1 cellular context compared by ENCODE assay signal in genomic region chr10:21533577-21534475, GRCh38.
TF ChIP-seq lines count a peak whose summit lies in the region.

Gene MLLT10, plus strand, starts transcription at chr10:21534232. Its CDS starts 413 bp downstream, at chr10:21534645.

TF ChIP-seq in K562, 482 proteins besides CTCF, POLR2A, EP300 and RAD21 (continued from another document and continues in another):
- TF ChIP-seq, protein P1, sequence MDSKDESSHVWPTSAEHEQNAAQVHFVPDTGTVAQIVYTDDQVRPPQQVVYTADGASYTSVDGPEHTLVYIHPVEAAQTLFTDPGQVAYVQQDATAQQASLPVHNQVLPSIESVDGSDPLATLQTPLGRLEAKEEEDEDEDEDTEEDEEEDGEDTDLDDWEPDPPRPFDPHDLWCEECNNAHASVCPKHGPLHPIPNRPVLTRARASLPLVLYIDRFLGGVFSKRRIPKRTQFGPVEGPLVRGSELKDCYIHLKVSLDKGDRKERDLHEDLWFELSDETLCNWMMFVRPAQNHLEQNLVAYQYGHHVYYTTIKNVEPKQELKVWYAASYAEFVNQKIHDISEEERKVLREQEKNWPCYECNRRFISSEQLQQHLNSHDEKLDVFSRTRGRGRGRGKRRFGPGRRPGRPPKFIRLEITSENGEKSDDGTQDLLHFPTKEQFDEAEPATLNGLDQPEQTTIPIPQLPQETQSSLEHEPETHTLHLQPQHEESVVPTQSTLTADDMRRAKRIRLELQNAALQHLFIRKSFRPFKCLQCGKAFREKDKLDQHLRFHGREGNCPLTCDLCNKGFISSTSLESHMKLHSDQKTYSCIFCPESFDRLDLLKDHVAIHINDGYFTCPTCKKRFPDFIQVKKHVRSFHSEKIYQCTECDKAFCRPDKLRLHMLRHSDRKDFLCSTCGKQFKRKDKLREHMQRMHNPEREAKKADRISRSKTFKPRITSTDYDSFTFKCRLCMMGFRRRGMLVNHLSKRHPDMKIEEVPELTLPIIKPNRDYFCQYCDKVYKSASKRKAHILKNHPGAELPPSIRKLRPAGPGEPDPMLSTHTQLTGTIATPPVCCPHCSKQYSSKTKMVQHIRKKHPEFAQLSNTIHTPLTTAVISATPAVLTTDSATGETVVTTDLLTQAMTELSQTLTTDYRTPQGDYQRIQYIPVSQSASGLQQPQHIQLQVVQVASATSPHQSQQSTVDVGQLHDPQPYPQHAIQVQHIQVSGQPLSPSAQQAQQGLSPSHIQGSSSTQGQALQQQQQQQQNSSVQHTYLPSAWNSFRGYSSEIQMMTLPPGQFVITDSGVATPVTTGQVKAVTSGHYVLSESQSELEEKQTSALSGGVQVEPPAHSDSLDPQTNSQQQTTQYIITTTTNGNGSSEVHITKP (IDR thresholded peaks at IDR 0.05; ENCODE audit: partially characterized antibody): peak; percentile 91
- TF ChIP-seq MLLT1 (IDR thresholded peaks at IDR 0.05) (peak; percentile 68 to 79), EGR1 (conservative IDR thresholded peaks at IDR 0.05) (peak; percentile 92), XRCC5 (IDR thresholded peaks at IDR 0.05; ENCODE audit: low read depth, low read length) (peak; percentile 62; the same call in 1 of the 2 replicates), KLF1 (tag; IDR thresholded peaks at IDR 0.05) (0 out of 2 replicates have a peak, but pooled peaks have one; percentile 44), BRCA1 (IDR thresholded peaks at IDR 0.05) (no peak), BRCA1 (CRISPR knock-in tag; IDR thresholded peaks at IDR 0.05) (no peak), CREB1 (IDR thresholded peaks at IDR 0.05) (peak; percentile 43; the same call in 1 of the 2 replicates), CREB1 (CRISPR knock-in tag; IDR thresholded peaks at IDR 0.05) (no peak), MYNN (IDR thresholded peaks at IDR 0.05) (no peak), MYNN (CRISPR knock-in tag; IDR thresholded peaks at IDR 0.05) (no peak), BDP1 (IDR thresholded peaks at IDR 0.05; ENCODE audit: insufficient read depth, insufficient read length) (no peak), FOSL1 (tag; conservative IDR thresholded peaks at IDR 0.05) (peak; percentile 29), KDM5B (IDR thresholded peaks at IDR 0.05; ENCODE audit: insufficient replicate concordance, low read depth, low read length) (peak; percentile 23), SPI1 (IDR thresholded peaks at IDR 0.05; ENCODE audit: borderline replicate concordance, low read depth, low read length) (peak; percentile 22; the same call in 1 of the 2 replicates), NR2C1 (IDR thresholded peaks at IDR 0.05) (no peak), NR2C1 (tag; IDR thresholded peaks at IDR 0.05) (peak; percentile 40; the same call in 1 of the 2 replicates), ZNF740 (CRISPR knock-in tag; IDR thresholded peaks at IDR 0.05) (peak; percentile 88), ZNF740 (tag; IDR thresholded peaks at IDR 0.05) (peak in 1 of 2 experiments; percentile 96; a peak in 2 of 4 replicates), BACH1 (tag; IDR thresholded peaks at IDR 0.05) (peak; percentile 16; the same call in 1 of the 2 replicates), SMARCA5 (IDR thresholded peaks at IDR 0.05) (0 out of 2 replicates have a peak, but pooled peaks have one; percentile 14), ZNF217 (CRISPR knock-in tag; IDR thresholded peaks at IDR 0.05) (no peak), CHCHD3 (CRISPR knock-in tag; IDR thresholded peaks at IDR 0.05) (0 out of 2 replicates have a peak, but pooled peaks have one; percentile 11), SMARCC2 (IDR thresholded peaks at IDR 0.05; ENCODE audit: low read depth) (no peak), ZBTB26 (CRISPR knock-in tag; IDR thresholded peaks at IDR 0.05) (no peak), LEF1 (IDR thresholded peaks at IDR 0.05) (0 out of 2 replicates have a peak, but pooled peaks have one; percentile 27), TARDBP (IDR thresholded peaks at IDR 0.05) (peak; percentile 37; the same call in 1 of the 2 replicates), WHSC1 (IDR thresholded peaks at IDR 0.05; ENCODE audit: low read length) (no peak), GATAD2B (IDR thresholded peaks at IDR 0.05; ENCODE audit: borderline replicate concordance) (peak; percentile 92), FOXK2 (conservative IDR thresholded peaks at IDR 0.05 in 1 of 2, IDR thresholded peaks at IDR 0.05 in 1 of 2; ENCODE audit: low read depth in 2 of 2) (no peak), ZKSCAN8 (CRISPR knock-in tag; IDR thresholded peaks at IDR 0.05) (no peak; the same call in 1 of the 2 replicates), MAZ (CRISPR knock-in tag; conservative IDR thresholded peaks at IDR 0.05 in 1 of 2, IDR thresholded peaks at IDR 0.05 in 1 of 2) (peak; percentile 78 to 97), E2F5 (CRISPR knock-in tag; IDR thresholded peaks at IDR 0.05) (0 out of 2 replicates have a peak, but pooled peaks have one; percentile 57), NRF1 (conservative IDR thresholded peaks at IDR 0.05 in 1 of 2, IDR thresholded peaks at IDR 0.05 in 1 of 2) (peak in 1 of 2 experiments; percentile 57; a peak in 2 of 4 replicates), SIRT6 (IDR thresholded peaks at IDR 0.05; ENCODE audit: low read depth, low read length) (no peak), ZNF282 (CRISPR knock-in tag; IDR thresholded peaks at IDR 0.05) (no peak), ATF2 (CRISPR knock-in tag; IDR thresholded peaks at IDR 0.05) (no peak), ZBTB7A (IDR thresholded peaks at IDR 0.05; ENCODE audit: borderline replicate concordance, control insufficient read depth, low read depth, low read length) (peak; percentile 97), HDAC2 (IDR thresholded peaks at IDR 0.05) (peak; percentile 64; the same call in 1 of the 2 replicates), ZNF212 (CRISPR knock-in tag; IDR thresholded peaks at IDR 0.05) (no peak), ZNF175 (CRISPR knock-in tag; IDR thresholded peaks at IDR 0.05; ENCODE audit: low read depth) (peak; percentile 73; the same call in 1 of the 2 replicates), RHOXF2B (CRISPR knock-in tag; conservative IDR thresholded peaks at IDR 0.05) (no peak)
- TF ChIP-seq, protein P2, sequence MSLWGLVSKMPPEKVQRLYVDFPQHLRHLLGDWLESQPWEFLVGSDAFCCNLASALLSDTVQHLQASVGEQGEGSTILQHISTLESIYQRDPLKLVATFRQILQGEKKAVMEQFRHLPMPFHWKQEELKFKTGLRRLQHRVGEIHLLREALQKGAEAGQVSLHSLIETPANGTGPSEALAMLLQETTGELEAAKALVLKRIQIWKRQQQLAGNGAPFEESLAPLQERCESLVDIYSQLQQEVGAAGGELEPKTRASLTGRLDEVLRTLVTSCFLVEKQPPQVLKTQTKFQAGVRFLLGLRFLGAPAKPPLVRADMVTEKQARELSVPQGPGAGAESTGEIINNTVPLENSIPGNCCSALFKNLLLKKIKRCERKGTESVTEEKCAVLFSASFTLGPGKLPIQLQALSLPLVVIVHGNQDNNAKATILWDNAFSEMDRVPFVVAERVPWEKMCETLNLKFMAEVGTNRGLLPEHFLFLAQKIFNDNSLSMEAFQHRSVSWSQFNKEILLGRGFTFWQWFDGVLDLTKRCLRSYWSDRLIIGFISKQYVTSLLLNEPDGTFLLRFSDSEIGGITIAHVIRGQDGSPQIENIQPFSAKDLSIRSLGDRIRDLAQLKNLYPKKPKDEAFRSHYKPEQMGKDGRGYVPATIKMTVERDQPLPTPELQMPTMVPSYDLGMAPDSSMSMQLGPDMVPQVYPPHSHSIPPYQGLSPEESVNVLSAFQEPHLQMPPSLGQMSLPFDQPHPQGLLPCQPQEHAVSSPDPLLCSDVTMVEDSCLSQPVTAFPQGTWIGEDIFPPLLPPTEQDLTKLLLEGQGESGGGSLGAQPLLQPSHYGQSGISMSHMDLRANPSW (CRISPR knock-in tag; IDR thresholded peaks at IDR 0.05): no peak
- TF ChIP-seq, protein P3, sequence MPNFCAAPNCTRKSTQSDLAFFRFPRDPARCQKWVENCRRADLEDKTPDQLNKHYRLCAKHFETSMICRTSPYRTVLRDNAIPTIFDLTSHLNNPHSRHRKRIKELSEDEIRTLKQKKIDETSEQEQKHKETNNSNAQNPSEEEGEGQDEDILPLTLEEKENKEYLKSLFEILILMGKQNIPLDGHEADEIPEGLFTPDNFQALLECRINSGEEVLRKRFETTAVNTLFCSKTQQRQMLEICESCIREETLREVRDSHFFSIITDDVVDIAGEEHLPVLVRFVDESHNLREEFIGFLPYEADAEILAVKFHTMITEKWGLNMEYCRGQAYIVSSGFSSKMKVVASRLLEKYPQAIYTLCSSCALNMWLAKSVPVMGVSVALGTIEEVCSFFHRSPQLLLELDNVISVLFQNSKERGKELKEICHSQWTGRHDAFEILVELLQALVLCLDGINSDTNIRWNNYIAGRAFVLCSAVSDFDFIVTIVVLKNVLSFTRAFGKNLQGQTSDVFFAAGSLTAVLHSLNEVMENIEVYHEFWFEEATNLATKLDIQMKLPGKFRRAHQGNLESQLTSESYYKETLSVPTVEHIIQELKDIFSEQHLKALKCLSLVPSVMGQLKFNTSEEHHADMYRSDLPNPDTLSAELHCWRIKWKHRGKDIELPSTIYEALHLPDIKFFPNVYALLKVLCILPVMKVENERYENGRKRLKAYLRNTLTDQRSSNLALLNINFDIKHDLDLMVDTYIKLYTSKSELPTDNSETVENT (CRISPR knock-in tag; IDR thresholded peaks at IDR 0.05): peak; percentile 81; the same call in 1 of the 2 replicates
- TF ChIP-seq, protein P4, sequence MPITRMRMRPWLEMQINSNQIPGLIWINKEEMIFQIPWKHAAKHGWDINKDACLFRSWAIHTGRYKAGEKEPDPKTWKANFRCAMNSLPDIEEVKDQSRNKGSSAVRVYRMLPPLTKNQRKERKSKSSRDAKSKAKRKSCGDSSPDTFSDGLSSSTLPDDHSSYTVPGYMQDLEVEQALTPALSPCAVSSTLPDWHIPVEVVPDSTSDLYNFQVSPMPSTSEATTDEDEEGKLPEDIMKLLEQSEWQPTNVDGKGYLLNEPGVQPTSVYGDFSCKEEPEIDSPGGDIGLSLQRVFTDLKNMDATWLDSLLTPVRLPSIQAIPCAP (CRISPR knock-in tag; IDR thresholded peaks at IDR 0.05; ENCODE audit: borderline replicate concordance): no peak
- TF ChIP-seq, protein P5, sequence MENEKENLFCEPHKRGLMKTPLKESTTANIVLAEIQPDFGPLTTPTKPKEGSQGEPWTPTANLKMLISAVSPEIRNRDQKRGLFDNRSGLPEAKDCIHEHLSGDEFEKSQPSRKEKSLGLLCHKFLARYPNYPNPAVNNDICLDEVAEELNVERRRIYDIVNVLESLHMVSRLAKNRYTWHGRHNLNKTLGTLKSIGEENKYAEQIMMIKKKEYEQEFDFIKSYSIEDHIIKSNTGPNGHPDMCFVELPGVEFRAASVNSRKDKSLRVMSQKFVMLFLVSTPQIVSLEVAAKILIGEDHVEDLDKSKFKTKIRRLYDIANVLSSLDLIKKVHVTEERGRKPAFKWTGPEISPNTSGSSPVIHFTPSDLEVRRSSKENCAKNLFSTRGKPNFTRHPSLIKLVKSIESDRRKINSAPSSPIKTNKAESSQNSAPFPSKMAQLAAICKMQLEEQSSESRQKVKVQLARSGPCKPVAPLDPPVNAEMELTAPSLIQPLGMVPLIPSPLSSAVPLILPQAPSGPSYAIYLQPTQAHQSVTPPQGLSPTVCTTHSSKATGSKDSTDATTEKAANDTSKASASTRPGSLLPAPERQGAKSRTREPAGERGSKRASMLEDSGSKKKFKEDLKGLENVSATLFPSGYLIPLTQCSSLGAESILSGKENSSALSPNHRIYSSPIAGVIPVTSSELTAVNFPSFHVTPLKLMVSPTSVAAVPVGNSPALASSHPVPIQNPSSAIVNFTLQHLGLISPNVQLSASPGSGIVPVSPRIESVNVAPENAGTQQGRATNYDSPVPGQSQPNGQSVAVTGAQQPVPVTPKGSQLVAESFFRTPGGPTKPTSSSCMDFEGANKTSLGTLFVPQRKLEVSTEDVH (IDR thresholded peaks at IDR 0.05; ENCODE audit: low read depth, partially characterized antibody): no peak
- TF ChIP-seq, protein P6, sequence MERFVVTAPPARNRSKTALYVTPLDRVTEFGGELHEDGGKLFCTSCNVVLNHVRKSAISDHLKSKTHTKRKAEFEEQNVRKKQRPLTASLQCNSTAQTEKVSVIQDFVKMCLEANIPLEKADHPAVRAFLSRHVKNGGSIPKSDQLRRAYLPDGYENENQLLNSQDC (CRISPR knock-in tag; IDR thresholded peaks at IDR 0.05): peak; percentile 75
